Comparison of ENCODE assay signal across 24 cellular contexts in genomic region chr1:208165659-208166058, GRCh38.
DNase-seq lines count a peak whose midpoint lies in the region; ATAC-seq, FAIRE-seq and TF ChIP-seq lines count a peak whose summit lies in the region.
"Had no signal": no experiment of that assay in that cellular context is flagged by ENCODE, and none has a peak within 500 bp of the region (broad histone marks: within the 10 kb centered on the region; RNA-seq: fewer than 3 reads in every experiment).

No MANE protein-coding gene starts in this region.

- no peak for TF ChIP-seq RAD21 in K562 (CRISPR knock-in tag; conservative IDR thresholded peaks at IDR 0.05 in 1 of 2, IDR thresholded peaks at IDR 0.05 in 1 of 2)

- H2BK15ac ChIP-seq in mesenchymal stem cell (ENCODE audit: low read depth, poor library complexity, severe bottlenecking), result no peak overlapping the region

- no peak overlapping the region for H3K4me3 ChIP-seq in GM23248
- no peak overlapping the region for H3K4me3 ChIP-seq in K562
- H3K4me3 ChIP-seq in mesenchymal stem cell (ENCODE audit: insufficient read depth in 1 of 2, low read depth in 1 of 2, low read length in 2 of 2), result no peak overlapping the region
- H3K4me3 ChIP-seq in esophagus muscularis mucosa, result no peak overlapping the region
- H3K4me3 ChIP-seq: A549, breast epithelium, thyroid gland had no signal

- ATAC-seq in K562 (no peak), GM19397 (IDR thresholded peaks at IDR 0.05; ENCODE audit: unreplicated experiment) (no peak)
- ATAC-seq: A549; esophagus mucosa; natural killer cell treated with Interleukin-12 subunit alpha and Interleukin-12 subunit beta and Interleukin-15 and Interleukin-18, amount 100 ng/mL, for 72 hours; stimulated activated naive B cell treated with anti-CD40 and anti-IgM and Interleukin-4, amounts not matched to agents 10 μg/mL and 1 μg/mL and 100 μg/mL, for 72 hours had no signal

- no peaks in the 10 kb centered on the region for H3K9me1 ChIP-seq in K562 (ENCODE audit: control insufficient read depth, insufficient read depth, low read length)

- H2BK5ac ChIP-seq in mesenchymal stem cell (ENCODE audit: low read depth, low read length, poor library complexity, severe bottlenecking), result no peak overlapping the region

- H2AFZ ChIP-seq in GM23248, result peak overlapping the region; percentile 63
- H2AFZ ChIP-seq in K562 (ENCODE audit: low read depth, low read length), result peak overlapping the region; percentile 36; the same call in 1 of the 2 replicates
- no peak overlapping the region for H2AFZ ChIP-seq in mesenchymal stem cell (ENCODE audit: low read depth, low read length)

- no peak for FAIRE-seq in K562 (lab: Jason Lieb, UNC)
- FAIRE-seq: A549 had no signal

- peaks cover 20% of the 10 kb centered on the region for H3F3A ChIP-seq in GM23248 (ENCODE audit: insufficient read depth)

- TF ChIP-seq CTCF in K562 (IDR thresholded peaks at IDR 0.05 in 2 of 3, conservative IDR thresholded peaks at IDR 0.05 in 1 of 3; ENCODE audit: insufficient read depth in 2 of 3, low read depth in 1 of 3, low read length in 3 of 3) (no peak), esophagus muscularis mucosa (IDR thresholded peaks at IDR 0.05) (no peak)

- H3K79me1 ChIP-seq in mesenchymal stem cell (replicated peaks; ENCODE audit: low read length, poor library complexity, severe bottlenecking), result no peaks in the 10 kb centered on the region

- no peak overlapping the region for H2AK5ac ChIP-seq in mesenchymal stem cell (ENCODE audit: low read length, severe bottlenecking)

- H3K4me2 ChIP-seq in GM23248 (ENCODE audit: unreplicated experiment) (peak overlapping the region; percentile 55), K562 (ENCODE audit: insufficient read depth, low read length) (no peak overlapping the region), mesenchymal stem cell (ENCODE audit: low read length, poor library complexity, severe bottlenecking) (no peak overlapping the region)
- H3K4me2 ChIP-seq: A549 had no signal

- H3K36me3 ChIP-seq in GM23248 (ENCODE audit: low read depth), result no peaks in the 10 kb centered on the region
- H3K36me3 ChIP-seq in K562 (ENCODE audit: control insufficient read depth, insufficient read depth, low read length), result no peaks in the 10 kb centered on the region
- no peaks in the 10 kb centered on the region for H3K36me3 ChIP-seq in mesenchymal stem cell (ENCODE audit: control insufficient read depth in 1 of 2, insufficient read depth in 2 of 2, low read depth in 1 of 2, low read length in 2 of 2)
- H3K36me3 ChIP-seq in esophagus muscularis mucosa, result no peaks in the 10 kb centered on the region
- H3K36me3 ChIP-seq: breast epithelium, thyroid gland had no signal

- H3K79me2 ChIP-seq in GM23248 (ENCODE audit: insufficient read depth) (no peaks in the 10 kb centered on the region), K562 (ENCODE audit: control insufficient read depth, insufficient read depth, low read length) (no peaks in the 10 kb centered on the region)

- H4K8ac ChIP-seq in mesenchymal stem cell (ENCODE audit: low read length), result no peak overlapping the region

- H3K27me3 ChIP-seq in GM23248 (replicated peaks; ENCODE audit: insufficient read depth) (no peaks in the 10 kb centered on the region), K562 (ENCODE audit: control insufficient read depth in 2 of 2, insufficient read depth in 2 of 2, low read length in 2 of 2) (no peaks in the 10 kb centered on the region; a peak in 1 of 5 replicates), mesenchymal stem cell (ENCODE audit: control insufficient read depth in 1 of 2, insufficient read depth in 1 of 2, low read length in 2 of 2) (no peaks in the 10 kb centered on the region), esophagus muscularis mucosa (no peaks in the 10 kb centered on the region)
- H3K27me3 ChIP-seq: breast epithelium, thyroid gland had no signal

- peak overlapping the region; percentile 66 for H3K27ac ChIP-seq in GM23248
- H3K27ac ChIP-seq in K562 (ENCODE audit: extremely low read depth, low read depth, low read length), result no peak overlapping the region
- no peak overlapping the region for H3K27ac ChIP-seq in mesenchymal stem cell (ENCODE audit: low read length, poor library complexity, severe bottlenecking)
- peak overlapping the region in 1 of 4 donors; percentile 16 for H3K27ac ChIP-seq in esophagus muscularis mucosa (replicated peaks in 1 of 4)
- H3K27ac ChIP-seq: A549, breast epithelium, HL-60, thyroid gland had no signal

- H3K23ac ChIP-seq in mesenchymal stem cell (ENCODE audit: low read length in 2 of 2), result no peak overlapping the region

- no peak overlapping the region for H3K18ac ChIP-seq in mesenchymal stem cell (ENCODE audit: low read depth in 1 of 2, low read length in 2 of 2)

- H4K20me1 ChIP-seq in GM23248 (ENCODE audit: insufficient read depth), result no peaks in the 10 kb centered on the region
- H4K20me1 ChIP-seq in K562 (replicated peaks; ENCODE audit: control insufficient read depth, insufficient read depth, low read length), result no peaks in the 10 kb centered on the region

- no peak overlapping the region for H4K91ac ChIP-seq in mesenchymal stem cell (ENCODE audit: low read length)

- no peak overlapping the region for H2BK120ac ChIP-seq in mesenchymal stem cell (ENCODE audit: low read depth, low read length)

- no peak overlapping the region for H3K4ac ChIP-seq in mesenchymal stem cell (ENCODE audit: low read depth in 1 of 2, low read length in 2 of 2)

- H3K9ac ChIP-seq in GM23248, result peak overlapping the region; percentile 59
- 0 out of 4 replicates have a peak overlapping the region, but pooled peaks of 1 of the 2 experiments have one; percentile 23 for H3K9ac ChIP-seq in K562 (ENCODE audit: insufficient read depth in 1 of 2, low read depth in 2 of 2, low read length in 2 of 2)
- H3K9ac ChIP-seq in mesenchymal stem cell (ENCODE audit: low read length), result peak overlapping the region; percentile 44

- no peaks in the 10 kb centered on the region for H3K9me2 ChIP-seq in GM23248 (ENCODE audit: insufficient read depth)

- TF ChIP-seq POLR2A in K562 (conservative IDR thresholded peaks at IDR 0.05) (no peak), esophagus muscularis mucosa (IDR thresholded peaks at IDR 0.05; ENCODE audit: low read depth) (no peak)

- TF ChIP-seq EP300 in K562 (IDR thresholded peaks at IDR 0.05; ENCODE audit: low read length), result no peak
- TF ChIP-seq EP300 in esophagus muscularis mucosa (IDR thresholded peaks at IDR 0.05), result no peak

- WGBS in GM23248 (ENCODE audit: low coverage in 1 of 2, low lambda C conversion rate in 2 of 2, missing lambda C conversion rate in 2 of 2), 2 experiments, result 4 to 7% methylated on average over 6 of the region's 6 CpGs
- 78% methylated on average over 6 of the region's 6 CpGs for whole genome bisulfite sequencing in K562 (ENCODE audit: insufficient coverage, low coverage, missing lambda C conversion rate)
- 97% methylated on average over 6 of the region's 6 CpGs for WGBS in mesenchymal stem cell
- WGBS in esophagus muscularis mucosa, result 80% methylated on average over 6 of the region's 6 CpGs

- no TSS peak for BruUV-seq in K562 (replicated peaks; lab: Mats Ljungman, UMichigan)

- no peaks in the 10 kb centered on the region for H3K9me3 ChIP-seq in GM23248 (ENCODE audit: low read depth)
- H3K9me3 ChIP-seq in K562 (replicated peaks; ENCODE audit: control insufficient read depth, insufficient read depth, low read depth, low read length), result no peaks in the 10 kb centered on the region
- no peaks in the 10 kb centered on the region for H3K9me3 ChIP-seq in mesenchymal stem cell (ENCODE audit: control insufficient read depth, low read length)
- no peaks in the 10 kb centered on the region for H3K9me3 ChIP-seq in esophagus muscularis mucosa
- H3K9me3 ChIP-seq: A549, breast epithelium, thyroid gland had no signal

- in situ Hi-C loops in GM23248 (cut with MboI) (no loop called here), K562 (cut with MboI) (no loop called here)

- H2BK12ac ChIP-seq in mesenchymal stem cell (ENCODE audit: low read length in 2 of 2), result no peak overlapping the region

- H3K14ac ChIP-seq in mesenchymal stem cell (ENCODE audit: low read length in 2 of 2), result no peak overlapping the region

- H3K4me1 ChIP-seq in GM23248 (ENCODE audit: insufficient read depth) (peaks cover 39% of the 10 kb centered on the region), K562 (replicated peaks in 1 of 2; ENCODE audit: control insufficient read depth in 2 of 2, insufficient read depth in 2 of 2, low read length in 2 of 2) (peaks cover 29 to 33% of the 10 kb centered on the region in 2 experiments; a peak in 4 of 5 replicates), mesenchymal stem cell (ENCODE audit: control insufficient read depth, insufficient read depth, low read depth, low read length) (peaks cover 4% of the 10 kb centered on the region), esophagus muscularis mucosa (peaks cover 55 to 72% (median 62%) of the 10 kb centered on the region in 4 donors)
- H3K4me1 ChIP-seq: A549 had no signal

- POLR2A ChIA-PET in K562 (lab: Yijun Ruan, JAX), result interaction anchor here (0.8 to 1.4 kb wide), 3 partner anchors 9 to 16 kb away, joined by 3 to 7 read pairs (median 4); no protein-coding TSS in a partner anchor

- CTCF ChIA-PET in K562 (lab: Yijun Ruan, JAX; ENCODE audit: low intra/inter-chr PET ratio), result no interaction called here

- peak; percentile 91 for DNase-seq in AG08395 (ENCODE audit: low spot score)
- peak; percentile 96 for DNase-seq in GM23248
- DNase-seq in K562 (ENCODE audit: extremely low read depth in 1 of 4, low spot score in 3 of 4), result no peak
- no peak for DNase-seq in mesenchymal stem cell
- DNase-seq in RPMI8226, result no peak
- no peak for DNase-seq in esophagus muscularis mucosa (ENCODE audit: extremely low spot score)
- DNase-seq in stimulated activated CD8-positive, alpha-beta memory T cell treated with anti-CD3 and anti-CD28 coated beads, Interleukin-4, amount 100 ng/mL, for 48 hours, result no peak
- DNase-seq: activated naive CD8-positive, alpha-beta T cell treated with anti-CD3 and anti-CD28 coated beads, Interleukin-2, amount 10 ng/mL, durations not matched to agents 7 days and 5 days; CD4-positive, alpha-beta memory T cell; HCEC 1CT; islet precursor cell; KG1; mesendoderm; NCI-H1092 treated with DMSO at 0.1 percent for 48 hours; NCI-H2107; NCI-H524 treated with DMSO at 0.1 percent for 48 hours; stimulated activated naive B cell treated with anti-CD40 and anti-IgM and Interleukin-4, amounts not matched to agents 10 μg/mL and 1 μg/mL and 100 μg/mL, for 72 hours; thyroid gland had no signal

- intact Hi-C loops in K562 (cut with micrococcal nuclease), result no loop called here
- intact Hi-C loops in esophagus muscularis mucosa (cut with DNase I), result no loop called here

TF ChIP-seq in K562, 482 proteins besides CTCF, POLR2A, EP300 and RAD21 (continues in another document):
- 0 out of 2 replicates have a peak, but pooled peaks have one; percentile 19 for TF ChIP-seq FOXK1 (CRISPR knock-in tag; IDR thresholded peaks at IDR 0.05; ENCODE audit: borderline replicate concordance)

Comparison
In these comparisons a context has a peak if more than half of its experiments do, and no peak if none do; other contexts are left out.
1. DNase-seq: peak in AG08395 (single experiment) and GM23248 (single experiment); none in K562 (0 of 4), mesenchymal stem cell (single experiment), RPMI8226 (single experiment), esophagus muscularis mucosa (single experiment) and stimulated activated CD8-positive, alpha-beta memory T cell treated with anti-CD3 and anti-CD28 coated beads, Interleukin-4, amount 100 ng/mL, for 48 hours (single experiment).